In genomic region chr5:150152636-150153462, GRCh38 we compare ENCODE assay signal across 2 cellular contexts.
A peak's percentile ranks its signal among the peaks of the same experiment; 100 is the strongest.
TF ChIP-seq lines count a peak whose summit lies in the region.

No MANE protein-coding gene starts in this region.

TF ChIP-seq in HepG2, 621 proteins besides CTCF, POLR2A, EP300 and RAD21:
- TF ChIP-seq ZNF768 (CRISPR knock-in tag; IDR thresholded peaks at IDR 0.05): peak; percentile 82
- 0 out of 2 replicates have a peak, but pooled peaks have one; percentile 11 for TF ChIP-seq ZMYM3 (CRISPR knock-in tag; IDR thresholded peaks at IDR 0.05)
- 0 out of 2 replicates have a peak, but pooled peaks have one; percentile 31 for TF ChIP-seq CCDC6 (CRISPR knock-in tag; IDR thresholded peaks at IDR 0.05)
- no peak for TF ChIP-seq HIC2 (CRISPR knock-in tag; IDR thresholded peaks at IDR 0.05; ENCODE audit: low read depth)

TF ChIP-seq in HEK293T, 16 proteins besides CTCF, POLR2A, EP300 and RAD21:
- no peak for TF ChIP-seq BHLHE40 (IDR thresholded peaks at IDR 0.05; ENCODE audit: borderline replicate concordance)
- TF ChIP-seq FOXM1 (IDR thresholded peaks at IDR 0.05; ENCODE audit: borderline replicate concordance): no peak
- no peak for TF ChIP-seq LEF1 (IDR thresholded peaks at IDR 0.05; ENCODE audit: borderline replicate concordance)
- no peak for TF ChIP-seq L3MBTL2 (conservative IDR thresholded peaks at IDR 0.05)
- no peak for TF ChIP-seq SUZ12 (IDR thresholded peaks at IDR 0.05)
- TF ChIP-seq HDGF (IDR thresholded peaks at IDR 0.05; ENCODE audit: borderline replicate concordance): no peak
- TF ChIP-seq PKNOX1 (IDR thresholded peaks at IDR 0.05): no peak
- TF ChIP-seq SP1 (IDR thresholded peaks at IDR 0.05): no peak
- no peak for TF ChIP-seq ELF4 (IDR thresholded peaks at IDR 0.05)
- no peak for TF ChIP-seq FOXK2 (IDR thresholded peaks at IDR 0.05)
- TF ChIP-seq NFRKB (IDR thresholded peaks at IDR 0.05): no peak
- TF ChIP-seq CTBP1 (IDR thresholded peaks at IDR 0.05; ENCODE audit: borderline replicate concordance): no peak
- TF ChIP-seq TARDBP (IDR thresholded peaks at IDR 0.05): no peak
- TF ChIP-seq FOXA1 (IDR thresholded peaks at IDR 0.05): no peak
